In the genomic region with DNA sequence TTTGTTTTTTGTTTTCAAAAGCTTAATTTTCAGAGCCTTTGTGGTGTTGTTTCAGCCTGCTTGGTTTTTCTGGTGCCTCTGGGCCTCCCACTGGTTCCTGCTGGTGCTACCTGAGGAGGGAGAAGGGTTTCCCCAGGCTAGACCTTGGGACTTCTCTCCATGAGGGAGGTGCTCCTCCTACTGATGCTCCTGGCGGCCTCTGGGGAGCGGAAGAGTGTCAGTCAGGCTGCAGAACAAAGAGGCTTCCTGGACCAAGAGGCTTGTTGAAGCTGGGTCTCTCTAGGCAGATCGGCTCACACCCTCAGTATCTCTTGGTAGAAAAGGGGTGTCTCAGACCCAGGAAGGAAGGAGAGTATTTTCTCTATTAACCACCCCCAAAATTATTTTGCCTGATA, we compare ENCODE assay signal across 16 cellular contexts. TPM values are rescaled to one million over a fixed set of nuclear protein-coding genes. Genes with fewer than 3 reads are reported as not detected.
DNase-seq lines count a peak whose midpoint lies in the region; ATAC-seq and TF ChIP-seq lines count a peak whose summit lies in the region.
"Had no signal": no experiment of that assay in that cellular context is flagged by ENCODE, and none has a peak within 500 bp of the region (broad histone marks: within the 10 kb centered on the region; RNA-seq: fewer than 3 reads in every experiment).

No MANE protein-coding gene starts in this region.

- H4K20me1 ChIP-seq in smooth muscle cell (ENCODE audit: low read depth) (no peaks in the 10 kb centered on the region), Karpas-422 (ENCODE audit: insufficient read depth, low read depth, low read length) (no peaks in the 10 kb centered on the region)

- H2AFZ ChIP-seq in smooth muscle cell (ENCODE audit: low read depth) (no peak overlapping the region), Karpas-422 (ENCODE audit: low read length) (no peak overlapping the region)

- H3K9ac ChIP-seq in smooth muscle cell (ENCODE audit: low read depth), result no peak overlapping the region
- no peak overlapping the region for H3K9ac ChIP-seq in Karpas-422 (ENCODE audit: low read length)

- no peaks in the 10 kb centered on the region for H3K9me2 ChIP-seq in Karpas-422 (replicated peaks; ENCODE audit: insufficient read depth, low read length)

- no peaks in the 10 kb centered on the region for H3F3A ChIP-seq in smooth muscle cell (ENCODE audit: low read depth)

- H3K4me3 ChIP-seq in cardiac muscle cell, result no peak overlapping the region
- H3K4me3 ChIP-seq in RWPE2 (ENCODE audit: severe bottlenecking), result no peak overlapping the region
- no peak overlapping the region for H3K4me3 ChIP-seq in fibroblast of pulmonary artery (replicated peaks; ENCODE audit: low read depth, low read length)
- no peak overlapping the region for H3K4me3 ChIP-seq in smooth muscle cell
- H3K4me3 ChIP-seq in Karpas-422 (ENCODE audit: low read length), result no peak overlapping the region
- H3K4me3 ChIP-seq: adrenal gland, esophagus muscularis mucosa, lung, thoracic aorta had no signal

- intact Hi-C loops in left cardiac atrium (cut with DNase I), result no loop called here
- intact Hi-C loops in posterior vena cava (cut with DNase I), result no loop called here

- no peak overlapping the region for H3K27ac ChIP-seq in cardiac muscle cell
- H3K27ac ChIP-seq in RWPE2 (ENCODE audit: poor library complexity, severe bottlenecking), result peak overlapping the region; percentile 11
- H3K27ac ChIP-seq in smooth muscle cell (ENCODE audit: low read depth), result peak overlapping the region; percentile 44
- no peak overlapping the region for H3K27ac ChIP-seq in Karpas-422 (ENCODE audit: low read length)
- H3K27ac ChIP-seq: adrenal gland, esophagus muscularis mucosa had no signal

- H3K9me3 ChIP-seq in cardiac muscle cell (ENCODE audit: low read depth), result no peaks in the 10 kb centered on the region
- H3K9me3 ChIP-seq in RWPE2 (ENCODE audit: severe bottlenecking), result no peaks in the 10 kb centered on the region
- no peaks in the 10 kb centered on the region for H3K9me3 ChIP-seq in smooth muscle cell (replicated peaks; ENCODE audit: low read depth)
- no peaks in the 10 kb centered on the region for H3K9me3 ChIP-seq in Karpas-422 (ENCODE audit: low read length)
- H3K9me3 ChIP-seq: adrenal gland, Caco-2, esophagus muscularis mucosa, thoracic aorta had no signal

- 76% methylated on average over 3 of the region's 3 CpGs for WGBS in smooth muscle cell (ENCODE audit: low lambda C conversion rate)

- H3K27me3 ChIP-seq in cardiac muscle cell (no peaks in the 10 kb centered on the region), RWPE2 (ENCODE audit: insufficient read depth, poor library complexity, severe bottlenecking) (no peaks in the 10 kb centered on the region), smooth muscle cell (ENCODE audit: low read depth) (no peaks in the 10 kb centered on the region), Karpas-422 (ENCODE audit: low read length) (no peaks in the 10 kb centered on the region)
- H3K27me3 ChIP-seq: adrenal gland, esophagus muscularis mucosa had no signal

- no peaks in the 10 kb centered on the region for H3K79me2 ChIP-seq in smooth muscle cell (ENCODE audit: low read depth)
- H3K79me2 ChIP-seq in Karpas-422 (ENCODE audit: low read length), result no peaks in the 10 kb centered on the region

- H3K4me2 ChIP-seq in smooth muscle cell (no peak overlapping the region), Karpas-422 (ENCODE audit: low read depth, low read length, poor library complexity, severe bottlenecking) (no peak overlapping the region)

- H3K36me3 ChIP-seq in cardiac muscle cell, result no peaks in the 10 kb centered on the region
- no peaks in the 10 kb centered on the region for H3K36me3 ChIP-seq in RWPE2 (ENCODE audit: low read depth)
- no peaks in the 10 kb centered on the region for H3K36me3 ChIP-seq in smooth muscle cell (ENCODE audit: low read depth)
- no peaks in the 10 kb centered on the region for H3K36me3 ChIP-seq in Karpas-422 (ENCODE audit: insufficient read depth, low read length)
- H3K36me3 ChIP-seq: adrenal gland, esophagus muscularis mucosa, thoracic aorta had no signal

- DNase-seq in cardiac muscle cell (ENCODE audit: low read depth in 1 of 2, low spot score in 1 of 2) (no peak), left cardiac atrium (no peak), RWPE2 (ENCODE audit: low spot score) (no peak), fibroblast of pulmonary artery (ENCODE audit: low read depth) (peak; percentile 50), smooth muscle cell (lab: John Stamatoyannopoulos, UW; ENCODE audit: unreplicated experiment) (no peak), Karpas-422 (no peak), posterior vena cava (ENCODE audit: low spot score) (no peak)
- DNase-seq: adrenal gland, cortex of kidney, NCI-H1048, occipital lobe had no signal

- H3K4me1 ChIP-seq in cardiac muscle cell (ENCODE audit: low read depth) (peaks cover 15% of the 10 kb centered on the region), RWPE2 (ENCODE audit: insufficient read depth, poor library complexity, severe bottlenecking) (peaks cover 5% of the 10 kb centered on the region), smooth muscle cell (ENCODE audit: low read depth) (no peaks in the 10 kb centered on the region), Karpas-422 (ENCODE audit: low read length) (no peaks in the 10 kb centered on the region)
- H3K4me1 ChIP-seq: adrenal gland, Caco-2 had no signal

- TF ChIP-seq CTCF in cardiac muscle cell (IDR thresholded peaks at IDR 0.05; ENCODE audit: low read depth, low read length), result peak; percentile 9
- no peak for TF ChIP-seq CTCF in RWPE2 (IDR thresholded peaks at IDR 0.05; ENCODE audit: poor library complexity, severe bottlenecking)
- peak; percentile 22 for TF ChIP-seq CTCF in fibroblast of pulmonary artery (IDR thresholded peaks at IDR 0.05; ENCODE audit: low read length, missing control alignments)
- TF ChIP-seq CTCF in smooth muscle cell (IDR thresholded peaks at IDR 0.05; ENCODE audit: borderline replicate concordance, insufficient read depth, poor library complexity, severe bottlenecking), result no peak

- no peak for ATAC-seq in left cardiac atrium
- no peak for ATAC-seq in RWPE2 (ENCODE audit: low read depth)
- ATAC-seq in GM21367 (IDR thresholded peaks at IDR 0.05; ENCODE audit: unreplicated experiment), result no peak

RNA-seq across cellular contexts. Expression of gene RFX8, which starts 32.2 kb away (rescaled TPM):
- total RNA-seq in cardiac muscle cell (0.12 TPM in 1 of 2 replicates, not detected in the other), left cardiac atrium (not detected), smooth muscle cell (0.67 and 2.3 TPM in 2 replicates), posterior vena cava (under 1 TPM; 0.32 to 0.38 TPM)
- polyA plus RNA-seq in cardiac muscle cell (not detected in 2 replicates), smooth muscle cell (3.0 and 3.6 TPM in 2 replicates)
- not detected in 2 replicates for total RNA-seq in Karpas-422 (2014; rRNA removed; shearing (Covaris generic); ENCODE audit: low replicate concordance)
- total RNA-seq: Caco-2 had no signal

RNA-seq across cellular contexts. Expression of gene CREG2, which starts 55.4 kb away (rescaled TPM):
- 4.3 and 4.9 TPM in 2 replicates for total RNA-seq in cardiac muscle cell
- 2.2 and 4.1 TPM in 2 replicates for polyA plus RNA-seq in cardiac muscle cell
- not detected for total RNA-seq in left cardiac atrium
- total RNA-seq in smooth muscle cell, result 0.54 and 1.2 TPM in 2 replicates
- 0.62 and 4.0 TPM in 2 replicates for polyA plus RNA-seq in smooth muscle cell
- total RNA-seq in Karpas-422 (2014; rRNA removed; shearing (Covaris generic); ENCODE audit: low replicate concordance), result not detected in 2 replicates
- total RNA-seq in posterior vena cava, result not detected
- total RNA-seq: esophagus muscularis mucosa, thoracic aorta had no signal

Comparison
In these comparisons a context has a peak if more than half of its experiments do, and no peak if none do; other contexts are left out.
1. H3K27ac ChIP-seq: peak in RWPE2 (single experiment) and smooth muscle cell (single experiment); none in cardiac muscle cell (single experiment) and Karpas-422 (single experiment).
2. CTCF ChIP-seq: peak in cardiac muscle cell (single experiment) and fibroblast of pulmonary artery (single experiment); none in RWPE2 (single experiment) and smooth muscle cell (single experiment).